11 cellular contexts compared by ENCODE assay signal in genomic region chr17:45298546-45299285, GRCh38. TPM values are rescaled to one million over a fixed set of nuclear protein-coding genes. Genes with fewer than 3 reads are reported as not detected.
DNase-seq lines count a peak whose midpoint lies in the region; ATAC-seq and TF ChIP-seq lines count a peak whose summit lies in the region.
"Had no signal": no experiment of that assay in that cellular context is flagged by ENCODE, and none has a peak within 500 bp of the region (broad histone marks: within the 10 kb centered on the region; RNA-seq: fewer than 3 reads in every experiment).

No MANE protein-coding gene starts in this region.

- TF ChIP-seq CTCF in heart left ventricle (IDR thresholded peaks at IDR 0.05) (no peak), vagina (IDR thresholded peaks at IDR 0.05) (no peak)

- H3K27ac ChIP-seq in heart left ventricle, result peak overlapping the region; percentile 3 to 91 (median 66)
- H3K27ac ChIP-seq in vagina, result peak overlapping the region; percentile 79

- H3K27me3 Mint-ChIP-seq in activated CD4-positive, alpha-beta memory T cell treated with anti-CD3 and anti-CD28 coated beads, Interleukin-2, amount 10 ng/mL, durations not matched to agents 7 days and 5 days, result no peaks in the 10 kb centered on the region
- no peaks in the 10 kb centered on the region for H3K27me3 Mint-ChIP-seq in memory B cell

- H3K4me1 ChIP-seq in heart left ventricle (peaks cover 6 to 98% (median 82%) of the 10 kb centered on the region in 12 donors), vagina (peaks cover 86% of the 10 kb centered on the region)

- no peak overlapping the region for H3K4me3 ChIP-seq in heart left ventricle
- no peak overlapping the region for H3K4me3 ChIP-seq in vagina

- H3K27ac Mint-ChIP-seq in activated CD4-positive, alpha-beta memory T cell treated with anti-CD3 and anti-CD28 coated beads, Interleukin-2, amount 10 ng/mL, durations not matched to agents 7 days and 5 days, result peak overlapping the region; percentile 29
- peak overlapping the region; percentile 35 for H3K27ac Mint-ChIP-seq in memory B cell

- ATAC-seq in heart left ventricle, result peak in 1 of 4 donors; percentile 7
- no peak for ATAC-seq in left cardiac atrium
- no peak for ATAC-seq in memory B cell (ENCODE audit: low read depth)

- WGBS in heart left ventricle, 4 donors, result 60 to 71% (median 64%) methylated on average over 8 of the region's 8 CpGs

- no peaks in the 10 kb centered on the region for H3K36me3 ChIP-seq in heart left ventricle
- H3K36me3 ChIP-seq in vagina, result no peaks in the 10 kb centered on the region

- H3K27me3 ChIP-seq in heart left ventricle (no peaks in the 10 kb centered on the region), vagina (no peaks in the 10 kb centered on the region)

- H3K9me3 ChIP-seq in heart left ventricle, result no peaks in the 10 kb centered on the region
- no peaks in the 10 kb centered on the region for H3K9me3 ChIP-seq in vagina

- POLR2A ChIA-PET in activated CD4-positive, alpha-beta memory T cell treated with anti-CD3 and anti-CD28 coated beads, Interleukin-2, amount 10 ng/mL, durations not matched to agents 7 days and 5 days (lab: Charles Lee), result interaction anchor here (1.2 to 2.0 kb wide), 4 partner anchors 13 to 19 kb away, joined by 3 to 11 read pairs (median 5); partner anchors contain the start of gene MAP3K14

- peaks cover 87% of the 10 kb centered on the region for H3K4me1 Mint-ChIP-seq in activated CD4-positive, alpha-beta memory T cell treated with anti-CD3 and anti-CD28 coated beads, Interleukin-2, amount 10 ng/mL, durations not matched to agents 7 days and 5 days
- H3K4me1 Mint-ChIP-seq in memory B cell, result peaks cover 58% of the 10 kb centered on the region

- peaks cover 56% of the 10 kb centered on the region for H3K36me3 Mint-ChIP-seq in activated CD4-positive, alpha-beta memory T cell treated with anti-CD3 and anti-CD28 coated beads, Interleukin-2, amount 10 ng/mL, durations not matched to agents 7 days and 5 days (ENCODE audit: low read depth)
- H3K36me3 Mint-ChIP-seq in memory B cell, result peaks cover 6% of the 10 kb centered on the region

- intact Hi-C loops in heart left ventricle (cut with DNase I) (no loop called here), left cardiac atrium (cut with DNase I) (no loop called here), vagina (cut with DNase I) (no loop called here)

- no peaks in the 10 kb centered on the region for H3K9me3 Mint-ChIP-seq in activated CD4-positive, alpha-beta memory T cell treated with anti-CD3 and anti-CD28 coated beads, Interleukin-2, amount 10 ng/mL, durations not matched to agents 7 days and 5 days
- H3K9me3 Mint-ChIP-seq in memory B cell, result no peaks in the 10 kb centered on the region

- TF ChIP-seq POLR2A in heart left ventricle (IDR thresholded peaks at IDR 0.05), result no peak
- no peak for TF ChIP-seq POLR2A in vagina (IDR thresholded peaks at IDR 0.05)

- no peak for DNase-seq in heart left ventricle
- no peak for DNase-seq in left cardiac atrium
- no peak for DNase-seq in activated CD4-positive, alpha-beta memory T cell treated with anti-CD3 and anti-CD28 coated beads, Interleukin-2, amount 10 ng/mL, durations not matched to agents 7 days and 5 days
- DNase-seq in memory B cell (ENCODE audit: low spot score in 2 of 2), result no peak
- no peak for DNase-seq in vagina (ENCODE audit: extremely low spot score in 2 of 2)
- no peak for DNase-seq in NCI-H345 treated with DMSO at 0.1 percent for 48 hours (lab: John Stamatoyannopoulos, UW; ENCODE audit: unreplicated experiment)
- no peak for DNase-seq in NCI-H187 treated with DMSO at 0.1 percent for 48 hours (lab: John Stamatoyannopoulos, UW)
- DNase-seq in hippocampal formation (lab: John Stamatoyannopoulos, UW), result no peak
- DNase-seq: activated naive CD4-positive, alpha-beta T cell treated with anti-CD3 and anti-CD28 coated beads, Interleukin-2, amount 50 U/mL, for 16 hours; MM.1S; SIG-M5 had no signal

- CTCF ChIA-PET in activated CD4-positive, alpha-beta memory T cell treated with anti-CD3 and anti-CD28 coated beads, Interleukin-2, amount 10 ng/mL, durations not matched to agents 7 days and 5 days (lab: Charles Lee), result interaction anchor here (1.3 to 5.4 kb wide), 3 partner anchors 13 to 21 kb away, joined by 5 to 28 read pairs (median 7); partner anchors contain the start of gene MAP3K14

- H3K4me3 Mint-ChIP-seq in activated CD4-positive, alpha-beta memory T cell treated with anti-CD3 and anti-CD28 coated beads, Interleukin-2, amount 10 ng/mL, durations not matched to agents 7 days and 5 days, result no peak overlapping the region
- H3K4me3 Mint-ChIP-seq in memory B cell, result peak overlapping the region; percentile 25

RNA-seq across cellular contexts. Expression of gene MAP3K14, which starts 18.1 kb away (rescaled TPM):
- total RNA-seq in heart left ventricle (10 to 100 TPM in 8 of 9 donors, 1 to 10 TPM in 1; 9.9 to 21.9 (median 12.7) TPM), left cardiac atrium (10 to 100 TPM; 13.4 to 13.5 TPM), vagina (9.8 TPM)
- 10 to 100 TPM in 1 of 2 donors, 1 to 10 TPM in 1; 9.0 to 11.2 TPM for polyA plus RNA-seq in heart left ventricle
- 10 to 100 TPM; 28.7 to 30.6 TPM for total RNA-seq in activated CD4-positive, alpha-beta memory T cell treated with anti-CD3 and anti-CD28 coated beads, Interleukin-2, amount 10 ng/mL, durations not matched to agents 7 days and 5 days

RNA-seq across cellular contexts. Expression of gene SPATA32, which starts 36.8 kb away (rescaled TPM):
- total RNA-seq in heart left ventricle (not detected), left cardiac atrium (not detected), vagina (not detected)
- polyA plus RNA-seq in heart left ventricle, result not detected
- under 1 TPM; 0.20 to 0.23 TPM for total RNA-seq in activated CD4-positive, alpha-beta memory T cell treated with anti-CD3 and anti-CD28 coated beads, Interleukin-2, amount 10 ng/mL, durations not matched to agents 7 days and 5 days
